Comparison of ENCODE assay signal across 14 cellular contexts in genomic region chr3:156300929-156301806, GRCh38.
DNase-seq lines count a peak whose midpoint lies in the region; ATAC-seq and TF ChIP-seq lines count a peak whose summit lies in the region.
"Had no signal": no experiment of that assay in that cellular context is flagged by ENCODE, and none has a peak within 500 bp of the region (broad histone marks: within the 10 kb centered on the region; RNA-seq: fewer than 3 reads in every experiment).

No MANE protein-coding gene starts in this region.

- H3K4me2 ChIP-seq in mammary epithelial cell (ENCODE audit: insufficient read depth, low read depth, low read length) (peak overlapping the region; percentile 48), PC-9 (peak overlapping the region; percentile 2; the same call in 1 of the 2 replicates), fibroblast of lung (ENCODE audit: extremely low read depth, insufficient read depth, low read length) (peak overlapping the region; percentile 62)

- H2AFZ ChIP-seq in mammary epithelial cell (ENCODE audit: low read depth, low read length) (peak overlapping the region; percentile 42), PC-9 (0 out of 2 replicates have a peak overlapping the region, but pooled peaks have one; percentile 13), fibroblast of lung (ENCODE audit: low read length) (peak overlapping the region; percentile 58)

- H3K9me3 Mint-ChIP-seq in nephron progenitor cell: no peaks in the 10 kb centered on the region
- H3K9me3 Mint-ChIP-seq: stimulated activated naive B cell treated with anti-CD40 and anti-IgM and Interleukin-4, amounts not matched to agents 10 μg/mL and 1 μg/mL and 100 μg/mL, for 72 hours had no signal

- 35% methylated on average over 5 of the region's 5 CpGs for WGBS in mammary epithelial cell (ENCODE audit: low coverage, missing lambda C conversion rate)

- H3K9me3 ChIP-seq in mammary epithelial cell (replicated peaks; ENCODE audit: insufficient read depth, low read length) (no peaks in the 10 kb centered on the region), breast epithelium (no peaks in the 10 kb centered on the region), PC-9 (ENCODE audit: insufficient read depth, low read depth) (no peaks in the 10 kb centered on the region), fibroblast of lung (ENCODE audit: control insufficient read depth, insufficient read depth, low read depth, low read length) (no peaks in the 10 kb centered on the region), thoracic aorta (no peaks in the 10 kb centered on the region)

- H3K4me3 ChIP-seq in mammary epithelial cell (replicated peaks in 1 of 3; ENCODE audit: insufficient read depth in 1 of 3, low read depth in 2 of 3, low read length in 3 of 3) (no peak overlapping the region), breast epithelium (peak overlapping the region in 1 of 3 donors; percentile 6), PC-9 (no peak overlapping the region), fibroblast of lung (replicated peaks in 1 of 4; ENCODE audit: control extremely low read depth in 1 of 4, insufficient read depth in 1 of 4, low read depth in 3 of 4, low read length in 4 of 4) (peak overlapping the region; percentile 2 to 36 (median 25)), thoracic aorta (peak overlapping the region; percentile 22)
- H3K4me3 ChIP-seq: skin epidermis had no signal

- dilution Hi-C loops in mammary epithelial cell (cut with HindIII; ENCODE audit: low sequenced_read_pairs): no loop called here

- intact Hi-C loops in mammary epithelial cell (cut with micrococcal nuclease) (no loop called here), breast epithelium (cut with DNase I; ENCODE audit: low total_unique reads) (no loop called here), PC-9 (cut with micrococcal nuclease; ENCODE audit: unreplicated experiment) (no loop called here)

- no peaks in the 10 kb centered on the region for H3F3A ChIP-seq in PC-9 (ENCODE audit: insufficient read depth, low read depth)

- H4K20me1 ChIP-seq in mammary epithelial cell (ENCODE audit: insufficient read depth, low read length) (no peaks in the 10 kb centered on the region), PC-9 (ENCODE audit: insufficient read depth) (no peaks in the 10 kb centered on the region), fibroblast of lung (ENCODE audit: control insufficient read depth, extremely low read depth, insufficient read depth, low read length) (no peaks in the 10 kb centered on the region)

- no peak overlapping the region for H3K27ac Mint-ChIP-seq in nephron progenitor cell
- H3K27ac Mint-ChIP-seq: activated CD8-positive, alpha-beta T cell treated with anti-CD3 and anti-CD28 coated beads, Interleukin-2, amount 10 ng/mL, durations not matched to agents 7 days and 5 days; stimulated activated naive B cell treated with anti-CD40 and anti-IgM and Interleukin-4, amounts not matched to agents 10 μg/mL and 1 μg/mL and 100 μg/mL, for 72 hours had no signal

- peaks cover 11% of the 10 kb centered on the region for H3K27me3 Mint-ChIP-seq in nephron progenitor cell (ENCODE audit: low read depth, poor library complexity)

- no peak for DNase-seq in mammary epithelial cell
- no peak for DNase-seq in breast epithelium (ENCODE audit: low spot score in 2 of 2)
- DNase-seq in PC-9: no peak
- DNase-seq in fibroblast of lung (ENCODE audit: low read depth in 2 of 2): peak in 1 of 2 donors; percentile 42
- no peak for DNase-seq in thoracic aorta (ENCODE audit: low spot score)
- no peak for DNase-seq in nephron progenitor cell
- DNase-seq in NCI-H69 (lab: John Stamatoyannopoulos, UW): no peak
- DNase-seq in hepatic stellate cell (ENCODE audit: low spot score): no peak
- DNase-seq: activated CD8-positive, alpha-beta T cell treated with anti-CD3 and anti-CD28 coated beads, Interleukin-2, amount 10 ng/mL, durations not matched to agents 7 days and 5 days; activated effector memory CD4-positive, alpha-beta T cell treated with anti-CD3 and anti-CD28 coated beads, Interleukin-2, amount 50 U/mL, for 16 hours; NCI-H1417; NCI-H446 treated with DMSO at 0.1 percent for 48 hours; stimulated activated naive B cell treated with anti-CD40 and anti-IgM and Interleukin-4, amounts not matched to agents 10 μg/mL and 1 μg/mL and 100 μg/mL, for 72 hours had no signal

- ATAC-seq in thoracic aorta (ENCODE audit: insufficient number of reproducible peaks, low FRiP score, low read depth): no peak
- ATAC-seq: activated CD8-positive, alpha-beta T cell treated with anti-CD3 and anti-CD28 coated beads, Interleukin-2, amount 10 ng/mL, durations not matched to agents 7 days and 5 days; stimulated activated naive B cell treated with anti-CD40 and anti-IgM and Interleukin-4, amounts not matched to agents 10 μg/mL and 1 μg/mL and 100 μg/mL, for 72 hours had no signal

- CTCF ChIA-PET in mammary epithelial cell (lab: Charles Lee; ENCODE audit: low non-redundant PET) (no interaction called here), PC-9 (lab: Charles Lee) (no interaction called here)

- H3K27ac ChIP-seq in mammary epithelial cell (ENCODE audit: insufficient read depth, low read depth, low read length) (no peak overlapping the region), breast epithelium (no peak overlapping the region), PC-9 (no peak overlapping the region), fibroblast of lung (ENCODE audit: insufficient read depth, low read length) (no peak overlapping the region), thoracic aorta (peak overlapping the region in 1 of 2 donors; percentile 28)

- no peaks in the 10 kb centered on the region for H3K36me3 Mint-ChIP-seq in nephron progenitor cell (ENCODE audit: low read depth)
- H3K36me3 Mint-ChIP-seq: stimulated activated naive B cell treated with anti-CD40 and anti-IgM and Interleukin-4, amounts not matched to agents 10 μg/mL and 1 μg/mL and 100 μg/mL, for 72 hours had no signal

- H3K4me1 ChIP-seq in mammary epithelial cell (ENCODE audit: insufficient read depth, low read length): peaks cover 9% of the 10 kb centered on the region
- no peaks in the 10 kb centered on the region for H3K4me1 ChIP-seq in breast epithelium
- H3K4me1 ChIP-seq in PC-9 (replicated peaks; ENCODE audit: insufficient read depth): no peaks in the 10 kb centered on the region
- peaks cover 5% of the 10 kb centered on the region for H3K4me1 ChIP-seq in fibroblast of lung (ENCODE audit: control insufficient read depth, extremely low read depth, insufficient read depth, low read length)
- peaks cover 37 to 64% of the 10 kb centered on the region in 2 donors for H3K4me1 ChIP-seq in thoracic aorta (ENCODE audit: control insufficient read depth in 1 of 2, low read depth in 2 of 2)

- no peak for TF ChIP-seq CTCF in mammary epithelial cell (conservative IDR thresholded peaks at IDR 0.05 in 1 of 2, IDR thresholded peaks at IDR 0.05 in 1 of 2; ENCODE audit: extremely low read depth in 1 of 2, insufficient read depth in 1 of 2, low read depth in 1 of 2, low read length in 2 of 2)
- TF ChIP-seq CTCF in breast epithelium (IDR thresholded peaks at IDR 0.05): no peak
- TF ChIP-seq CTCF in PC-9 (conservative IDR thresholded peaks at IDR 0.05): no peak
- TF ChIP-seq CTCF in fibroblast of lung (conservative IDR thresholded peaks at IDR 0.05 in 1 of 2, IDR thresholded peaks at IDR 0.05 in 1 of 2; ENCODE audit: low read depth in 1 of 2, low read length in 2 of 2): no peak
- TF ChIP-seq CTCF in thoracic aorta (IDR thresholded peaks at IDR 0.05): no peak
- TF ChIP-seq CTCF in nephron progenitor cell (IDR thresholded peaks at IDR 0.05): no peak

- no peak overlapping the region for H3K4me3 Mint-ChIP-seq in nephron progenitor cell
- H3K4me3 Mint-ChIP-seq: activated CD8-positive, alpha-beta T cell treated with anti-CD3 and anti-CD28 coated beads, Interleukin-2, amount 10 ng/mL, durations not matched to agents 7 days and 5 days; stimulated activated naive B cell treated with anti-CD40 and anti-IgM and Interleukin-4, amounts not matched to agents 10 μg/mL and 1 μg/mL and 100 μg/mL, for 72 hours had no signal

- BruUV-seq in mammary epithelial cell (replicated peaks; lab: Mats Ljungman, UMichigan): no TSS peak
- BruUV-seq in PC-9 (replicated peaks; lab: Mats Ljungman, UMichigan): no TSS peak

- H3K9ac ChIP-seq in mammary epithelial cell (ENCODE audit: insufficient read depth, low read length): no peak overlapping the region
- H3K9ac ChIP-seq in fibroblast of lung (ENCODE audit: insufficient read depth, low read length): no peak overlapping the region

- in situ Hi-C loops in mammary epithelial cell (cut with MboI; ENCODE audit: low sequenced_read_pairs in 2 of 2): no loop called here

- H3K27me3 ChIP-seq in mammary epithelial cell (ENCODE audit: insufficient read depth, low read length): no peaks in the 10 kb centered on the region
- no peaks in the 10 kb centered on the region for H3K27me3 ChIP-seq in breast epithelium
- H3K27me3 ChIP-seq in PC-9 (ENCODE audit: insufficient read depth, low read depth): no peaks in the 10 kb centered on the region
- no peaks in the 10 kb centered on the region for H3K27me3 ChIP-seq in fibroblast of lung (ENCODE audit: control insufficient read depth, insufficient read depth, low read length)
- no peaks in the 10 kb centered on the region for H3K27me3 ChIP-seq in thoracic aorta (replicated peaks; ENCODE audit: insufficient read depth)

- TF ChIP-seq POLR2A in breast epithelium (IDR thresholded peaks at IDR 0.05): no peak

- POLR2A ChIA-PET in PC-9 (lab: Charles Lee; ENCODE audit: unreplicated experiment): no interaction called here

- H3K79me2 ChIP-seq in mammary epithelial cell (ENCODE audit: insufficient read depth, low read length) (no peaks in the 10 kb centered on the region), PC-9 (ENCODE audit: low read depth) (no peaks in the 10 kb centered on the region), fibroblast of lung (ENCODE audit: control insufficient read depth, insufficient read depth, low read length) (no peaks in the 10 kb centered on the region)

- H3K9me2 ChIP-seq in PC-9 (ENCODE audit: insufficient read depth): no peaks in the 10 kb centered on the region; the same call in 1 of the 2 replicates

- H3K4me1 Mint-ChIP-seq in nephron progenitor cell: peaks cover 4% of the 10 kb centered on the region
- H3K4me1 Mint-ChIP-seq: stimulated activated naive B cell treated with anti-CD40 and anti-IgM and Interleukin-4, amounts not matched to agents 10 μg/mL and 1 μg/mL and 100 μg/mL, for 72 hours had no signal

- H3K36me3 ChIP-seq in mammary epithelial cell (ENCODE audit: insufficient read depth, low read length): no peaks in the 10 kb centered on the region
- H3K36me3 ChIP-seq in breast epithelium: no peaks in the 10 kb centered on the region
- no peaks in the 10 kb centered on the region for H3K36me3 ChIP-seq in PC-9 (ENCODE audit: low read depth)
- no peaks in the 10 kb centered on the region for H3K36me3 ChIP-seq in fibroblast of lung (ENCODE audit: control insufficient read depth, insufficient read depth, low read length)
- no peaks in the 10 kb centered on the region for H3K36me3 ChIP-seq in thoracic aorta

Comparison
In these comparisons a context has a peak if more than half of its experiments do, and no peak if none do; other contexts are left out.
1. H3K4me2 ChIP-seq: peak in every context shown above with its lines; median percentile 62 in fibroblast of lung; 48 in mammary epithelial cell; 2 in PC-9.
2. H3K4me3 ChIP-seq: peak in fibroblast of lung (4 of 4) and thoracic aorta (single experiment); none in mammary epithelial cell (0 of 3) and PC-9 (single experiment).
3. Peak in every context shown above with its lines, with median percentiles within 50 percentile points of each other: H2AFZ ChIP-seq.